In genomic region chr11:121589946-121590537, GRCh38 we compare ENCODE assay signal across 8 cellular contexts.
DNase-seq lines count a peak whose midpoint lies in the region; ATAC-seq and TF ChIP-seq lines count a peak whose summit lies in the region.

No MANE protein-coding gene starts in this region.

- H3K9me3 Mint-ChIP-seq in T-cell, result no peaks in the 10 kb centered on the region
- H3K9me3 Mint-ChIP-seq in stimulated activated naive CD8-positive, alpha-beta T cell treated with anti-CD3 and anti-CD28 coated beads, Interleukin-15, Interleukin-2, amounts not matched to agents 100 ng/mL and 50 ng/mL, for 24 hours, result no peaks in the 10 kb centered on the region

- H3K27ac Mint-ChIP-seq in T-cell, result peak overlapping the region; percentile 54 to 81
- peak overlapping the region; percentile 81 for H3K27ac Mint-ChIP-seq in stimulated activated naive CD8-positive, alpha-beta T cell treated with anti-CD3 and anti-CD28 coated beads, Interleukin-15, Interleukin-2, amounts not matched to agents 100 ng/mL and 50 ng/mL, for 24 hours

- peak; percentile 7 for DNase-seq in activated T-cell treated with anti-CD3 and anti-CD28 coated beads for 48 hours (ENCODE audit: low read depth)
- DNase-seq in activated T-cell treated with anti-CD3 and anti-CD28 coated beads for 4 hours, result no peak
- DNase-seq in T-cell, result no peak
- DNase-seq in thyroid gland, result no peak
- no peak for DNase-seq in esophagus muscularis mucosa (ENCODE audit: extremely low spot score)
- no peak for DNase-seq in retina

- H3K4me1 Mint-ChIP-seq in T-cell, result peaks cover 0 to 20% (median 6%) of the 10 kb centered on the region in 3 donors
- peaks cover 29% of the 10 kb centered on the region for H3K4me1 Mint-ChIP-seq in stimulated activated naive CD8-positive, alpha-beta T cell treated with anti-CD3 and anti-CD28 coated beads, Interleukin-15, Interleukin-2, amounts not matched to agents 100 ng/mL and 50 ng/mL, for 24 hours (ENCODE audit: low read depth)

- H3K27me3 ChIP-seq in thyroid gland, result no peaks in the 10 kb centered on the region
- H3K27me3 ChIP-seq in esophagus muscularis mucosa, result no peaks in the 10 kb centered on the region

- TF ChIP-seq POLR2A in thyroid gland (IDR thresholded peaks at IDR 0.05), result no peak
- no peak for TF ChIP-seq POLR2A in esophagus muscularis mucosa (IDR thresholded peaks at IDR 0.05; ENCODE audit: low read depth)

- H3K4me3 ChIP-seq in thyroid gland (replicated peaks in 1 of 3) (no peak overlapping the region), esophagus muscularis mucosa (no peak overlapping the region)

- POLR2A ChIA-PET in T-cell (lab: Charles Lee), result no interaction called here

- ATAC-seq in HG02970 (IDR thresholded peaks at IDR 0.05; ENCODE audit: low FRiP score, unreplicated experiment), result peak; percentile 67
- no peak for ATAC-seq in T-cell (replicated peaks in 1 of 4)

- H3K27me3 Mint-ChIP-seq in T-cell, result no peaks in the 10 kb centered on the region
- no peaks in the 10 kb centered on the region for H3K27me3 Mint-ChIP-seq in stimulated activated naive CD8-positive, alpha-beta T cell treated with anti-CD3 and anti-CD28 coated beads, Interleukin-15, Interleukin-2, amounts not matched to agents 100 ng/mL and 50 ng/mL, for 24 hours

- TF ChIP-seq EP300 in esophagus muscularis mucosa (IDR thresholded peaks at IDR 0.05), result no peak

- WGBS in thyroid gland, 2 donors, result 90 to 91% methylated on average over 5 of the region's 5 CpGs
- WGBS in esophagus muscularis mucosa, result 75% methylated on average over 5 of the region's 5 CpGs

- peaks cover 0 to 7% of the 10 kb centered on the region in 2 donors for H3K4me1 ChIP-seq in thyroid gland
- H3K4me1 ChIP-seq in esophagus muscularis mucosa, result peaks cover 0 to 36% (median 29%) of the 10 kb centered on the region in 4 donors

- H3K36me3 ChIP-seq in thyroid gland, result no peaks in the 10 kb centered on the region
- H3K36me3 ChIP-seq in esophagus muscularis mucosa, result peaks cover 0 to 29% (median 0%) of the 10 kb centered on the region in 4 donors

- peaks cover 58% of the 10 kb centered on the region for H3K36me3 Mint-ChIP-seq in T-cell
- peaks cover 49% of the 10 kb centered on the region for H3K36me3 Mint-ChIP-seq in stimulated activated naive CD8-positive, alpha-beta T cell treated with anti-CD3 and anti-CD28 coated beads, Interleukin-15, Interleukin-2, amounts not matched to agents 100 ng/mL and 50 ng/mL, for 24 hours (ENCODE audit: low read depth)

- no peak overlapping the region for H3K4me3 Mint-ChIP-seq in T-cell
- H3K4me3 Mint-ChIP-seq in stimulated activated naive CD8-positive, alpha-beta T cell treated with anti-CD3 and anti-CD28 coated beads, Interleukin-15, Interleukin-2, amounts not matched to agents 100 ng/mL and 50 ng/mL, for 24 hours, result no peak overlapping the region

- no peak overlapping the region for H3K27ac ChIP-seq in thyroid gland
- H3K27ac ChIP-seq in esophagus muscularis mucosa (replicated peaks in 1 of 4), result no peak overlapping the region

- CTCF ChIA-PET in T-cell (lab: Charles Lee), result interaction anchor here (0.6 to 2.1 kb wide), 6 partner anchors 9 to 296 kb away, joined by 3 to 15 read pairs (median 4); no protein-coding TSS in a partner anchor

- no peaks in the 10 kb centered on the region for H3K9me3 ChIP-seq in thyroid gland
- no peaks in the 10 kb centered on the region for H3K9me3 ChIP-seq in esophagus muscularis mucosa

- intact Hi-C loops in thyroid gland (cut with DNase I) (loop anchor here (5.0 kb wide), 1 partner anchor 273 kb away; no protein-coding TSS in a partner anchor), esophagus muscularis mucosa (cut with DNase I) (loop anchor here (2.0 to 5.0 kb wide), 3 partner anchors 138 to 341 kb away; partner anchors contain the start of genes SORL1 and SORL1-AS1)

- TF ChIP-seq CTCF in thyroid gland (IDR thresholded peaks at IDR 0.05) (no peak), esophagus muscularis mucosa (IDR thresholded peaks at IDR 0.05) (no peak)
